ENCODE assay signal across 8 cellular contexts in genomic region chr6:85678000-85678601, GRCh38. TPM values are rescaled to one million over a fixed set of nuclear protein-coding genes. Genes with fewer than 3 reads are reported as not detected.
A peak's percentile ranks its signal among the peaks of the same experiment; 100 is the strongest.
DNase-seq lines count a peak whose midpoint lies in the region; ATAC-seq and TF ChIP-seq lines count a peak whose summit lies in the region.

No MANE protein-coding gene starts in this region.

- CTCF ChIA-PET in A673 (lab: Charles Lee) = no interaction called here

- intact Hi-C loops in A673 (cut with micrococcal nuclease; ENCODE audit: unreplicated experiment) = loop anchor here (1.0 to 10.0 kb wide), 2 partner anchors 35 to 213 kb away; no protein-coding TSS in a partner anchor

- TSS peak; percentile 70 for BruUV-seq in A673 (replicated peaks; lab: Mats Ljungman, UMichigan)

- H3K27me3 ChIP-seq in A673 (replicated peaks; ENCODE audit: insufficient read depth, low read depth, low read length, poor library complexity) (no peaks in the 10 kb centered on the region), layer of hippocampus (ENCODE audit: control insufficient read depth, insufficient read depth, low read length) (no peaks in the 10 kb centered on the region)

- H3K9me3 ChIP-seq in A673 (ENCODE audit: low read depth, low read length, poor library complexity, severe bottlenecking) = no peaks in the 10 kb centered on the region

- peaks cover 42% of the 10 kb centered on the region for H3K36me3 ChIP-seq in A673 (ENCODE audit: insufficient read depth, low read length, poor library complexity, severe bottlenecking)

- no peak for TF ChIP-seq CTCF in A673 (conservative IDR thresholded peaks at IDR 0.05; ENCODE audit: low read depth, low read length)
- no peak for TF ChIP-seq CTCF in astrocyte of the cerebellum (IDR thresholded peaks at IDR 0.05; ENCODE audit: low read depth, low read length, missing control alignments)

- ATAC-seq in HG02571 (IDR thresholded peaks at IDR 0.05; ENCODE audit: unreplicated experiment) = peak; percentile 9

- H3K27ac ChIP-seq in A673 (ENCODE audit: low read depth, low read length, poor library complexity, severe bottlenecking) (peak overlapping the region; percentile 98), layer of hippocampus (ENCODE audit: low read depth, low read length) (peak overlapping the region; percentile 75), temporal lobe (ENCODE audit: low read depth, low read length) (peak overlapping the region; percentile 82)

- H3K4me3 ChIP-seq in A673 (ENCODE audit: low read depth, low read length, poor library complexity, severe bottlenecking) = peak overlapping the region; percentile 72
- peak overlapping the region; percentile 75 for H3K4me3 ChIP-seq in astrocyte of the cerebellum (ENCODE audit: low read depth, low read length)

- in situ Hi-C loops in astrocyte of the cerebellum (cut with HindIII; ENCODE audit: low sequenced_read_pairs) = loop anchor here (5.0 kb wide), 2 partner anchors 86 to 326 kb away; partner anchors contain the start of gene SNX14

- POLR2A ChIA-PET in A673 (lab: Charles Lee; ENCODE audit: low non-redundant PET) = interaction anchor here (1.8 kb wide), 1 partner anchor 35 kb away, joined by 37 read pairs; the partner anchor contains the start of gene SYNCRIP

- peaks cover 11% of the 10 kb centered on the region for H3K4me1 ChIP-seq in A673 (ENCODE audit: insufficient read depth, low read length, poor library complexity, severe bottlenecking)

- no peak for DNase-seq in A673 (ENCODE audit: low spot score)
- no peak for DNase-seq in astrocyte of the cerebellum (ENCODE audit: low read depth)
- DNase-seq in ureter (ENCODE audit: low spot score) = no peak
- DNase-seq in NCI-H1048 (lab: John Stamatoyannopoulos, UW) = no peak
- DNase-seq in GDM1 (lab: John Stamatoyannopoulos, UW) = no peak

RNA-seq across cellular contexts. Expression of gene SYNCRIP, which starts 35.4 kb away (rescaled TPM):
- total RNA-seq in A673 (2021) (191 and 221 TPM in 2 replicates), temporal lobe (85.3 TPM), ureter (124 TPM)
